1 cellular context compared by ENCODE assay signal in the genomic region with DNA sequence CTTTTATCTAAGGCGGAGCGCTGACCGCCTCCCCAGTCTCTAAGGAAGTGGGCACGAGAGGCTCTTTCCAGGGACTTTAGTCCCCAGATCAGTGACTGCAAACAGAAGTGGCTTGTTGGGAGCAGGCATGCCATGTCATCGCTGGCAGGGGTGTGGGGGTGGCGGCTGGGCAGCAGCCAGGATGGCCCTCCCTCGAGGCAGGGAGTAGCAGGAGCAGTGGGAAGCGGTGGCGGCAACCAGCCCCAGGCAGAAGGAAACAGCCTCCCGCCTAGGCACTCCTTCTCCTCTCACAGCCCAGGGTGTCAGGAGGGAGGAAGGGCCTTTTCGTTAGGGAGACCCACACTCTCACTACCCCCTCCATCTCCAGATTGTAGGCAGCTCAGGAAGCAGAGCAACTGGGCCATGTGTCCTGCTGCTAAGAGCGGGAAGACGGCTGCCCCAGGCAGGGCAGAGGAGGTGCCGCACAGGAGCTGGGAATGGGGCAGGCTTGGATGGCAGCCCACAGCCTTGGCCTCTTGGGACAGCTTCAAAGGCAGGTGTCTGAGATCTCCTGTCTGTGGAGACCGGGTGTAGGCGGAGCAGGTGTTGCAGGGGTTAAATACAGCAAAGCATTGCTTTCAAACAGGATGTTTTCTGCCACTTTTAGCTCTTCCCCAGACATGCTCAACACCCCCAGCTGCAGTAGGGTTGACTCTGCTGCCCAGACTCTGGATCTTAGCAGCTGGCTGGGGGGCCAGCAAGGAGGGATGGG.
TF ChIP-seq lines count a peak whose summit lies in the region.

No MANE protein-coding gene starts in this region.

TF ChIP-seq in GM12878, 131 proteins besides CTCF, POLR2A, EP300 and RAD21 (continued from another document):
- TF ChIP-seq, protein P1, sequence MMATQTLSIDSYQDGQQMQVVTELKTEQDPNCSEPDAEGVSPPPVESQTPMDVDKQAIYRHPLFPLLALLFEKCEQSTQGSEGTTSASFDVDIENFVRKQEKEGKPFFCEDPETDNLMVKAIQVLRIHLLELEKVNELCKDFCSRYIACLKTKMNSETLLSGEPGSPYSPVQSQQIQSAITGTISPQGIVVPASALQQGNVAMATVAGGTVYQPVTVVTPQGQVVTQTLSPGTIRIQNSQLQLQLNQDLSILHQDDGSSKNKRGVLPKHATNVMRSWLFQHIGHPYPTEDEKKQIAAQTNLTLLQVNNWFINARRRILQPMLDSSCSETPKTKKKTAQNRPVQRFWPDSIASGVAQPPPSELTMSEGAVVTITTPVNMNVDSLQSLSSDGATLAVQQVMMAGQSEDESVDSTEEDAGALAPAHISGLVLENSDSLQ (IDR thresholded peaks at IDR 0.05): peak; percentile 39; the same call in 1 of the 2 replicates
- TF ChIP-seq HDAC6 (IDR thresholded peaks at IDR 0.05; ENCODE audit: unreplicated experiment): no peak
- peak; percentile 77; the same call in 1 of the 2 replicates for TF ChIP-seq NBN (IDR thresholded peaks at IDR 0.05)
- no peak for TF ChIP-seq ZNF622 (IDR thresholded peaks at IDR 0.05)
- TF ChIP-seq TCF12 (IDR thresholded peaks at IDR 0.05; ENCODE audit: low read depth, low read length): peak; percentile 100
- TF ChIP-seq HDGF (IDR thresholded peaks at IDR 0.05): peak; percentile 64
- TF ChIP-seq PAX5 (IDR thresholded peaks at IDR 0.05; ENCODE audit: borderline replicate concordance, low read depth, low read length): peak; percentile 90
- TF ChIP-seq MTA2 (IDR thresholded peaks at IDR 0.05; ENCODE audit: low read depth): peak; percentile 71
- TF ChIP-seq, protein P2, sequence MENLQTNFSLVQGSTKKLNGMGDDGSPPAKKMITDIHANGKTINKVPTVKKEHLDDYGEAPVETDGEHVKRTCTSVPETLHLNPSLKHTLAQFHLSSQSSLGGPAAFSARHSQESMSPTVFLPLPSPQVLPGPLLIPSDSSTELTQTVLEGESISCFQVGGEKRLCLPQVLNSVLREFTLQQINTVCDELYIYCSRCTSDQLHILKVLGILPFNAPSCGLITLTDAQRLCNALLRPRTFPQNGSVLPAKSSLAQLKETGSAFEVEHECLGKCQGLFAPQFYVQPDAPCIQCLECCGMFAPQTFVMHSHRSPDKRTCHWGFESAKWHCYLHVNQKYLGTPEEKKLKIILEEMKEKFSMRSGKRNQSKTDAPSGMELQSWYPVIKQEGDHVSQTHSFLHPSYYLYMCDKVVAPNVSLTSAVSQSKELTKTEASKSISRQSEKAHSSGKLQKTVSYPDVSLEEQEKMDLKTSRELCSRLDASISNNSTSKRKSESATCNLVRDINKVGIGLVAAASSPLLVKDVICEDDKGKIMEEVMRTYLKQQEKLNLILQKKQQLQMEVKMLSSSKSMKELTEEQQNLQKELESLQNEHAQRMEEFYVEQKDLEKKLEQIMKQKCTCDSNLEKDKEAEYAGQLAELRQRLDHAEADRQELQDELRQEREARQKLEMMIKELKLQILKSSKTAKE (IDR thresholded peaks at IDR 0.05; ENCODE audit: low read depth, poor library complexity, severe bottlenecking): peak; percentile 94
- TF ChIP-seq CREB1 (IDR thresholded peaks at IDR 0.05; ENCODE audit: low read depth): peak; percentile 47; the same call in 1 of the 2 replicates
- TF ChIP-seq, protein P3, sequence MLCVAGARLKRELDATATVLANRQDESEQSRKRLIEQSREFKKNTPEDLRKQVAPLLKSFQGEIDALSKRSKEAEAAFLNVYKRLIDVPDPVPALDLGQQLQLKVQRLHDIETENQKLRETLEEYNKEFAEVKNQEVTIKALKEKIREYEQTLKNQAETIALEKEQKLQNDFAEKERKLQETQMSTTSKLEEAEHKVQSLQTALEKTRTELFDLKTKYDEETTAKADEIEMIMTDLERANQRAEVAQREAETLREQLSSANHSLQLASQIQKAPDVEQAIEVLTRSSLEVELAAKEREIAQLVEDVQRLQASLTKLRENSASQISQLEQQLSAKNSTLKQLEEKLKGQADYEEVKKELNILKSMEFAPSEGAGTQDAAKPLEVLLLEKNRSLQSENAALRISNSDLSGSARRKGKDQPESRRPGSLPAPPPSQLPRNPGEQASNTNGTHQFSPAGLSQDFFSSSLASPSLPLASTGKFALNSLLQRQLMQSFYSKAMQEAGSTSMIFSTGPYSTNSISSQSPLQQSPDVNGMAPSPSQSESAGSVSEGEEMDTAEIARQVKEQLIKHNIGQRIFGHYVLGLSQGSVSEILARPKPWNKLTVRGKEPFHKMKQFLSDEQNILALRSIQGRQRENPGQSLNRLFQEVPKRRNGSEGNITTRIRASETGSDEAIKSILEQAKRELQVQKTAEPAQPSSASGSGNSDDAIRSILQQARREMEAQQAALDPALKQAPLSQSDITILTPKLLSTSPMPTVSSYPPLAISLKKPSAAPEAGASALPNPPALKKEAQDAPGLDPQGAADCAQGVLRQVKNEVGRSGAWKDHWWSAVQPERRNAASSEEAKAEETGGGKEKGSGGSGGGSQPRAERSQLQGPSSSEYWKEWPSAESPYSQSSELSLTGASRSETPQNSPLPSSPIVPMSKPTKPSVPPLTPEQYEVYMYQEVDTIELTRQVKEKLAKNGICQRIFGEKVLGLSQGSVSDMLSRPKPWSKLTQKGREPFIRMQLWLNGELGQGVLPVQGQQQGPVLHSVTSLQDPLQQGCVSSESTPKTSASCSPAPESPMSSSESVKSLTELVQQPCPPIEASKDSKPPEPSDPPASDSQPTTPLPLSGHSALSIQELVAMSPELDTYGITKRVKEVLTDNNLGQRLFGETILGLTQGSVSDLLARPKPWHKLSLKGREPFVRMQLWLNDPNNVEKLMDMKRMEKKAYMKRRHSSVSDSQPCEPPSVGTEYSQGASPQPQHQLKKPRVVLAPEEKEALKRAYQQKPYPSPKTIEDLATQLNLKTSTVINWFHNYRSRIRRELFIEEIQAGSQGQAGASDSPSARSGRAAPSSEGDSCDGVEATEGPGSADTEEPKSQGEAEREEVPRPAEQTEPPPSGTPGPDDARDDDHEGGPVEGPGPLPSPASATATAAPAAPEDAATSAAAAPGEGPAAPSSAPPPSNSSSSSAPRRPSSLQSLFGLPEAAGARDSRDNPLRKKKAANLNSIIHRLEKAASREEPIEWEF (IDR thresholded peaks at IDR 0.05; ENCODE audit: insufficient replicate concordance, low read depth, low read length): no peak
- peak; percentile 84 for TF ChIP-seq NR2F1 (conservative IDR thresholded peaks at IDR 0.05)
- peak; percentile 76 for TF ChIP-seq SP1 (IDR thresholded peaks at IDR 0.05; ENCODE audit: low read depth, low read length)
- peak; percentile 18; the same call in 1 of the 2 replicates for TF ChIP-seq SPI1 (IDR thresholded peaks at IDR 0.05; ENCODE audit: borderline replicate concordance, insufficient read depth, low read depth, low read length)
